ENCODE assay signal across 31 cellular contexts in genomic region chr9:14300588-14300987, GRCh38. TPM values are rescaled to one million over a fixed set of nuclear protein-coding genes. Genes with fewer than 3 reads are reported as not detected.
DNase-seq lines count a peak whose midpoint lies in the region; ATAC-seq and TF ChIP-seq lines count a peak whose summit lies in the region.
"Had no signal": no experiment of that assay in that cellular context is flagged by ENCODE, and none has a peak within 500 bp of the region (broad histone marks: within the 10 kb centered on the region; RNA-seq: fewer than 3 reads in every experiment).

No MANE protein-coding gene starts in this region.

- H4K20me1 ChIP-seq in fibroblast of lung (ENCODE audit: control insufficient read depth, extremely low read depth, insufficient read depth, low read length): no peaks in the 10 kb centered on the region

- DNase-seq in left ventricle myocardium superior (no peak), Right ventricle myocardium inferior (ENCODE audit: missing footprints) (no peak), fibroblast of lung (ENCODE audit: low read depth in 2 of 2) (no peak), gastrocnemius medialis (no peak), H4 (ENCODE audit: low spot score) (no peak), NCI-H446 (lab: John Stamatoyannopoulos, UW) (no peak), NCI-H1694 treated with DMSO at 0.1 percent for 48 hours (lab: John Stamatoyannopoulos, UW) (no peak)
- DNase-seq: activated CD4-positive, alpha-beta T cell treated with anti-CD3 and anti-CD28 coated beads for 48 hours; activated gamma-delta T cell; activated T-cell treated with anti-CD3 and anti-CD28 coated beads, Interleukin-2, amount 50 U/mL, for 1 hour; AML-193; CD4-positive, alpha-beta T cell; DMS153; esophagus squamous epithelium; HFFc6; hippocampal formation; immature natural killer cell; Kasumi-1; MV-4-11; NCI-H1694; NCI-H2171 treated with DMSO at 0.1 percent for 48 hours; NCI-H524 treated with DMSO at 0.1 percent for 48 hours; ovary; PC-9; SHP77; stimulated activated CD4-positive, alpha-beta T cell treated with anti-CD3 and anti-CD28 coated beads, Interleukin-4, amount 100 ng/mL, for 4 hours; uterus had no signal

- ATAC-seq in left ventricle myocardium superior: peak; percentile 37
- ATAC-seq in Right ventricle myocardium inferior: no peak
- peak; percentile 52 to 62 for ATAC-seq in gastrocnemius medialis
- ATAC-seq in HG03135 (IDR thresholded peaks at IDR 0.05; ENCODE audit: unreplicated experiment): no peak
- ATAC-seq: stimulated activated memory B cell treated with anti-CD40 and anti-IgM and Interleukin-4, amounts not matched to agents 10 μg/mL and 1 μg/mL and 100 μg/mL, for 72 hours had no signal

- TF ChIP-seq CTCF in fibroblast of lung (conservative IDR thresholded peaks at IDR 0.05 in 1 of 2, IDR thresholded peaks at IDR 0.05 in 1 of 2; ENCODE audit: low read depth in 1 of 2, low read length in 2 of 2) (no peak), gastrocnemius medialis (IDR thresholded peaks at IDR 0.05 in 4 of 5, conservative IDR thresholded peaks at IDR 0.05 in 1 of 5) (no peak)

- TF ChIP-seq POLR2A in gastrocnemius medialis (IDR thresholded peaks at IDR 0.05): no peak

- no peak overlapping the region for H2AFZ ChIP-seq in fibroblast of lung (ENCODE audit: low read length)
- H2AFZ ChIP-seq: PC-9 had no signal

- peaks cover 29% of the 10 kb centered on the region for H3K79me2 ChIP-seq in fibroblast of lung (ENCODE audit: control insufficient read depth, insufficient read depth, low read length)

- H3K36me3 ChIP-seq in fibroblast of lung (ENCODE audit: control insufficient read depth, insufficient read depth, low read length) (no peaks in the 10 kb centered on the region), gastrocnemius medialis (no peaks in the 10 kb centered on the region)
- H3K36me3 ChIP-seq: ovary, suprapubic skin, uterus had no signal

- H3K27ac ChIP-seq in fibroblast of lung (ENCODE audit: insufficient read depth, low read length) (no peak overlapping the region), gastrocnemius medialis (peak overlapping the region; percentile 60 to 99 (median 95))
- H3K27ac ChIP-seq: ovary, PC-9, uterus had no signal

- peak overlapping the region; percentile 20 for H3K4me2 ChIP-seq in fibroblast of lung (ENCODE audit: extremely low read depth, insufficient read depth, low read length)
- H3K4me2 ChIP-seq: PC-9 had no signal

- peak overlapping the region in 1 of 4 experiments; percentile 2 for H3K4me3 ChIP-seq in fibroblast of lung (replicated peaks in 1 of 4; ENCODE audit: control extremely low read depth in 1 of 4, insufficient read depth in 1 of 4, low read depth in 3 of 4, low read length in 4 of 4)
- peak overlapping the region; percentile 23 to 36 (median 30) for H3K4me3 ChIP-seq in gastrocnemius medialis
- H3K4me3 ChIP-seq: ovary, PC-9, suprapubic skin, uterus had no signal

- in situ Hi-C loops in gastrocnemius medialis (cut with MboI; ENCODE audit: low sequenced_read_pairs in 4 of 4): loop anchor here in 2 of 4 donors (10.0 to 25.0 kb wide), 2 partner anchors 46 to 288 kb away; no protein-coding TSS in a partner anchor

- H3K4me1 ChIP-seq in fibroblast of lung (ENCODE audit: control insufficient read depth, extremely low read depth, insufficient read depth, low read length) (peaks cover 3% of the 10 kb centered on the region), gastrocnemius medialis (peaks cover 93 to 98% of the 10 kb centered on the region in 2 donors)
- H3K4me1 ChIP-seq: uterus had no signal

- H3K27me3 ChIP-seq in fibroblast of lung (ENCODE audit: control insufficient read depth, insufficient read depth, low read length) (no peaks in the 10 kb centered on the region), gastrocnemius medialis (no peaks in the 10 kb centered on the region)
- H3K27me3 ChIP-seq: esophagus squamous epithelium, ovary, suprapubic skin, uterus had no signal

- intact Hi-C loops in left ventricle myocardium superior (cut with micrococcal nuclease) (no loop called here), Right ventricle myocardium inferior (cut with DNase I) (loop anchor here (5.0 kb wide), 1 partner anchor 48 kb away; no protein-coding TSS in a partner anchor), gastrocnemius medialis (cut with DNase I; ENCODE audit: low total_unique reads) (loop anchor here (5.0 kb wide), 1 partner anchor 43 kb away; no protein-coding TSS in a partner anchor)

- H3K9ac ChIP-seq in fibroblast of lung (ENCODE audit: insufficient read depth, low read length): no peak overlapping the region

- H3K9me3 ChIP-seq in fibroblast of lung (ENCODE audit: control insufficient read depth, insufficient read depth, low read depth, low read length) (no peaks in the 10 kb centered on the region), gastrocnemius medialis (no peaks in the 10 kb centered on the region)
- H3K9me3 ChIP-seq: esophagus squamous epithelium, ovary, suprapubic skin, uterus had no signal

RNA-seq across cellular contexts. Expression of gene NFIB, which starts 13.4 kb away (rescaled TPM):
- total RNA-seq in left ventricle myocardium superior (110 TPM), Right ventricle myocardium inferior (116 TPM), fibroblast of lung (36.3 and 56.0 TPM in 2 replicates), gastrocnemius medialis (10 to 100 TPM; 24.0 to 40.9 (median 30.6) TPM)
- 29.3 and 46.5 TPM in 2 replicates for polyA plus RNA-seq in fibroblast of lung
- 17.0 and 20.4 TPM in 2 replicates for polyA plus RNA-seq in fibroblast of lung (2012)
- 69.4 and 157 TPM in 2 replicates for polyA minus RNA-seq in fibroblast of lung (ENCODE audit: low replicate concordance)
- 10.2 and 11.3 TPM in 2 replicates for total RNA-seq in H4 (2014; rRNA removed; shearing (Covaris generic))
- total RNA-seq: activated CD8-positive, alpha-beta memory T cell treated with anti-CD3 and anti-CD28 coated beads for 36 hours; CD4-positive, alpha-beta T cell had no signal
- polyA plus RNA-seq: immature natural killer cell had no signal

Comparison
In these comparisons a context has a peak if more than half of its experiments do, and no peak if none do; other contexts are left out.
1. ATAC-seq: peak in left ventricle myocardium superior (single experiment) and gastrocnemius medialis (2 of 2); none in Right ventricle myocardium inferior (single experiment) and HG03135 (single experiment).